In genomic region chr22:44394246-44395115, GRCh38 we compare ENCODE assay signal across 30 cellular contexts.
DNase-seq lines count a peak whose midpoint lies in the region; ATAC-seq, FAIRE-seq and TF ChIP-seq lines count a peak whose summit lies in the region.
"Had no signal": no experiment of that assay in that cellular context is flagged by ENCODE, and none has a peak within 500 bp of the region (broad histone marks: within the 10 kb centered on the region; RNA-seq: fewer than 3 reads in every experiment).

No MANE protein-coding gene starts in this region.

- WGBS in endodermal cell (ENCODE audit: insufficient coverage in 1 of 2, insufficient read length in 1 of 2), 2 experiments, result 92 to 94% methylated on average over 22 of the region's 22 CpGs

- H3K36me3 Mint-ChIP-seq in natural killer cell treated with Interleukin-12 subunit alpha and Interleukin-12 subunit beta and Interleukin-15 and Interleukin-18, amount 100 ng/mL, for 72 hours, result no peaks in the 10 kb centered on the region
- H3K36me3 Mint-ChIP-seq in natural killer cell, result no peaks in the 10 kb centered on the region
- H3K36me3 Mint-ChIP-seq in endodermal cell (ENCODE audit: low read depth), result no peaks in the 10 kb centered on the region
- H3K36me3 Mint-ChIP-seq in osteocyte (ENCODE audit: unreplicated experiment), result no peaks in the 10 kb centered on the region
- H3K36me3 Mint-ChIP-seq: activated naive CD4-positive, alpha-beta T cell treated with anti-CD3 and anti-CD28 coated beads, Interleukin-2, amount 50 U/mL, for 24 hours; naive thymus-derived CD8-positive, alpha-beta T cell; stimulated activated memory B cell treated with anti-CD40 and anti-IgM and Interleukin-4, amounts not matched to agents 10 μg/mL and 1 μg/mL and 100 μg/mL, for 72 hours; WTC11 had no signal

- H3K4me1 ChIP-seq in endodermal cell (ENCODE audit: control insufficient read depth, insufficient read depth, low read length), result no peaks in the 10 kb centered on the region
- H3K4me1 ChIP-seq: testis had no signal

- no peaks in the 10 kb centered on the region for H3K9me3 ChIP-seq in endodermal cell (ENCODE audit: control insufficient read depth, low read length)
- H3K9me3 ChIP-seq: testis had no signal

- intact Hi-C loops in natural killer cell (cut with micrococcal nuclease), result no loop called here

- no peak overlapping the region for H3K27ac ChIP-seq in endodermal cell (ENCODE audit: low read depth, low read length)
- no peak overlapping the region for H3K27ac ChIP-seq in substantia nigra (ENCODE audit: low read depth, low read length, poor library complexity, severe bottlenecking)
- H3K27ac ChIP-seq: testis had no signal

- H3K27me3 Mint-ChIP-seq in natural killer cell treated with Interleukin-12 subunit alpha and Interleukin-12 subunit beta and Interleukin-15 and Interleukin-18, amount 100 ng/mL, for 72 hours, result peaks cover 0 to 2% of the 10 kb centered on the region in 2 donors
- H3K27me3 Mint-ChIP-seq in natural killer cell (ENCODE audit: low read depth in 2 of 2) (no peaks in the 10 kb centered on the region), endodermal cell (ENCODE audit: insufficient read depth) (no peaks in the 10 kb centered on the region), osteocyte (ENCODE audit: unreplicated experiment) (peaks cover 23% of the 10 kb centered on the region)
- H3K27me3 Mint-ChIP-seq: activated naive CD4-positive, alpha-beta T cell treated with anti-CD3 and anti-CD28 coated beads, Interleukin-2, amount 50 U/mL, for 24 hours had no signal

- no peak overlapping the region for H3K4me3 ChIP-seq in endodermal cell (ENCODE audit: low read length)
- H3K4me3 ChIP-seq: K562, testis had no signal

- H3K27me3 ChIP-seq in endodermal cell (ENCODE audit: control insufficient read depth, insufficient read depth, low read length, poor library complexity, severe bottlenecking), result no peaks in the 10 kb centered on the region
- H3K27me3 ChIP-seq: testis had no signal

- no peaks in the 10 kb centered on the region for H3K9me3 Mint-ChIP-seq in natural killer cell treated with Interleukin-12 subunit alpha and Interleukin-12 subunit beta and Interleukin-15 and Interleukin-18, amount 100 ng/mL, for 72 hours
- no peaks in the 10 kb centered on the region for H3K9me3 Mint-ChIP-seq in natural killer cell
- H3K9me3 Mint-ChIP-seq in endodermal cell, result no peaks in the 10 kb centered on the region
- H3K9me3 Mint-ChIP-seq in osteocyte (ENCODE audit: unreplicated experiment), result no peaks in the 10 kb centered on the region
- H3K9me3 Mint-ChIP-seq: activated naive CD4-positive, alpha-beta T cell treated with anti-CD3 and anti-CD28 coated beads, Interleukin-2, amount 50 U/mL, for 24 hours; CD8-positive, alpha-beta memory T cell; HFFc6; naive thymus-derived CD8-positive, alpha-beta T cell; stimulated activated memory B cell treated with anti-CD40 and anti-IgM and Interleukin-4, amounts not matched to agents 10 μg/mL and 1 μg/mL and 100 μg/mL, for 72 hours; WTC11 had no signal

- H3K36me3 ChIP-seq in endodermal cell (ENCODE audit: control insufficient read depth, insufficient read depth, low read length), result no peaks in the 10 kb centered on the region

- peak; percentile 44 for DNase-seq in natural killer cell treated with Interleukin-12 subunit alpha and Interleukin-12 subunit beta and Interleukin-15 and Interleukin-18, amount 100 ng/mL, for 72 hours (ENCODE audit: low spot score)
- no peak for DNase-seq in natural killer cell
- DNase-seq in endodermal cell, result peak; percentile 31
- peak; percentile 65 for DNase-seq in osteocyte (ENCODE audit: extremely low spot score, unreplicated experiment)
- DNase-seq in substantia nigra (lab: John Stamatoyannopoulos, UW), result no peak
- DNase-seq in NCI-H128 (lab: John Stamatoyannopoulos, UW; ENCODE audit: unreplicated experiment), result no peak
- no peak for DNase-seq in GM10248 (ENCODE audit: extremely low spot score)
- no peak for DNase-seq in GM12892 (ENCODE audit: insufficient read length)
- DNase-seq: activated T-cell treated with anti-CD3 and anti-CD28 coated beads, Interleukin-2, amount 50 U/mL, for 48 hours; CD8-positive, alpha-beta memory T cell; effector CD4-positive, alpha-beta T cell; HFFc6; hypothalamus; mesenchymal stem cell; MM.1S; NCI-H1436 treated with DMSO at 0.1 percent for 48 hours; NCI-H2171; NCI-H526; stimulated activated CD4-positive, alpha-beta T cell treated with anti-CD3 and anti-CD28 coated beads, Interleukin-1b, Interleukin-23, amount 100 ng/mL, for 48 hours; T-helper 9 cell; testis had no signal

- POLR2A ChIA-PET in GM10248 (lab: Yijun Ruan, JAX), result no interaction called here

- TF ChIP-seq POLR2A in GM12892 (IDR thresholded peaks at IDR 0.05; ENCODE audit: low read depth, low read length), result no peak

- TF ChIP-seq CTCF in natural killer cell (IDR thresholded peaks at IDR 0.05) (no peak), endodermal cell (conservative IDR thresholded peaks at IDR 0.05) (no peak), osteocyte (IDR thresholded peaks at IDR 0.05) (no peak), GM10248 (IDR thresholded peaks at IDR 0.05; ENCODE audit: control extremely low read depth, extremely low read depth, low read depth, missing control alignments) (no peak)

- H3K4me1 Mint-ChIP-seq in natural killer cell treated with Interleukin-12 subunit alpha and Interleukin-12 subunit beta and Interleukin-15 and Interleukin-18, amount 100 ng/mL, for 72 hours (ENCODE audit: low read depth in 2 of 2), result no peaks in the 10 kb centered on the region
- H3K4me1 Mint-ChIP-seq in natural killer cell (no peaks in the 10 kb centered on the region), endodermal cell (peaks cover 3% of the 10 kb centered on the region), osteocyte (ENCODE audit: unreplicated experiment) (no peaks in the 10 kb centered on the region)
- H3K4me1 Mint-ChIP-seq: activated naive CD4-positive, alpha-beta T cell treated with anti-CD3 and anti-CD28 coated beads, Interleukin-2, amount 50 U/mL, for 24 hours; stimulated activated memory B cell treated with anti-CD40 and anti-IgM and Interleukin-4, amounts not matched to agents 10 μg/mL and 1 μg/mL and 100 μg/mL, for 72 hours had no signal

- FAIRE-seq in GM12892 (lab: Jason Lieb, UNC), result no peak
- FAIRE-seq: frontal cortex, GM19239, islet of Langerhans, K562 had no signal

- CTCF ChIA-PET in GM10248 (lab: Yijun Ruan, JAX), result interaction anchor here (1.0 kb wide), 1 partner anchor 22 kb away, joined by 3 read pairs; no protein-coding TSS in a partner anchor

- H3K4me3 Mint-ChIP-seq in natural killer cell treated with Interleukin-12 subunit alpha and Interleukin-12 subunit beta and Interleukin-15 and Interleukin-18, amount 100 ng/mL, for 72 hours, result no peak overlapping the region
- no peak overlapping the region for H3K4me3 Mint-ChIP-seq in natural killer cell
- no peak overlapping the region for H3K4me3 Mint-ChIP-seq in endodermal cell
- no peak overlapping the region for H3K4me3 Mint-ChIP-seq in osteocyte (ENCODE audit: unreplicated experiment)
- H3K4me3 Mint-ChIP-seq: activated naive CD4-positive, alpha-beta T cell treated with anti-CD3 and anti-CD28 coated beads, Interleukin-2, amount 50 U/mL, for 24 hours; CD8-positive, alpha-beta memory T cell; HFFc6; naive thymus-derived CD8-positive, alpha-beta T cell; stimulated activated memory B cell treated with anti-CD40 and anti-IgM and Interleukin-4, amounts not matched to agents 10 μg/mL and 1 μg/mL and 100 μg/mL, for 72 hours; WTC11 had no signal

- no peak overlapping the region for H3K27ac Mint-ChIP-seq in natural killer cell treated with Interleukin-12 subunit alpha and Interleukin-12 subunit beta and Interleukin-15 and Interleukin-18, amount 100 ng/mL, for 72 hours
- H3K27ac Mint-ChIP-seq in natural killer cell (no peak overlapping the region), endodermal cell (no peak overlapping the region), osteocyte (ENCODE audit: unreplicated experiment) (no peak overlapping the region)
- H3K27ac Mint-ChIP-seq: activated naive CD4-positive, alpha-beta T cell treated with anti-CD3 and anti-CD28 coated beads, Interleukin-2, amount 50 U/mL, for 24 hours; naive thymus-derived CD8-positive, alpha-beta T cell; stimulated activated memory B cell treated with anti-CD40 and anti-IgM and Interleukin-4, amounts not matched to agents 10 μg/mL and 1 μg/mL and 100 μg/mL, for 72 hours; WTC11 had no signal

- ATAC-seq in natural killer cell treated with Interleukin-12 subunit alpha and Interleukin-12 subunit beta and Interleukin-15 and Interleukin-18, amount 100 ng/mL, for 72 hours, result no peak
- ATAC-seq in natural killer cell, result no peak
- ATAC-seq: esophagus mucosa; K562; naive thymus-derived CD8-positive, alpha-beta T cell; stimulated activated memory B cell treated with anti-CD40 and anti-IgM and Interleukin-4, amounts not matched to agents 10 μg/mL and 1 μg/mL and 100 μg/mL, for 72 hours; WTC11 had no signal

- no peak overlapping the region for H3K9ac ChIP-seq in endodermal cell (ENCODE audit: extremely low read depth, low read length, poor library complexity, severe bottlenecking)

Comparison
In these comparisons a context has a peak if more than half of its experiments do, and no peak if none do; other contexts are left out.
1. DNase-seq: peak in natural killer cell treated with Interleukin-12 subunit alpha and Interleukin-12 subunit beta and Interleukin-15 and Interleukin-18, amount 100 ng/mL, for 72 hours (single experiment), endodermal cell (single experiment) and osteocyte (single experiment); none in natural killer cell (single experiment), substantia nigra (0 of 49), NCI-H128 (single experiment), GM10248 (single experiment) and GM12892 (single experiment).